Comparison of ENCODE assay signal across 2 cellular contexts in the genomic region with DNA sequence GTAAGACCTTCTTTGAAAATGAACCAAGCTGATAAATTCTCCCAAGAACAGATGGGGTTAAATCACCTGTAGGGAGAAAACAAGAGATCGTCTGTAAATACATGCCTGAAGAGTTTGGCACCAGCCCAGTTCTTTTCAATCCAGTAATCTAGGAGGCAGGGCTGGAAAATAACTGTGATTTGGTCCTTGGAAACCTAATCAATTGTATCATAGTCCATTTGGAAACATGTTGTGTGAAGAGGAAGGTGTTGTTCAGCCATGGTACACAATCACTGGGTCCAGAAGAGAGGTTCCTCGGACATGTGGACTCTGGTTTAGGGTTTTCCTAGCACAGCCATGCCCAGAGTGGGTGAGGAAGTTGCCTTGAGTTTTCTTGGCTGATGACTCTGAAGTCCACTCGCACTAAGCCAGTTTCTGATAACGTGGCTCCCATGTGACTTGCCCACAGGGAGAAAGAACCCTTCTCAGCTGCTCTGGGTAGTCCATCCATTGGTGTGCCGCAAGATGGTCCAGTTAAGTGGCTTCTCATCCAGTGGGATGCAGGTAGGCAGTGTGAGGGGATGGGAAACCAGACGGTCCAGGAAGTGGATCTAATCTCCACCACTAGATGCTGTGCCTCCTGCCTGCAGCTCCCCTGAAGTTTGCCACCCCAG.
A peak's percentile ranks its signal among the peaks of the same experiment; 100 is the strongest.
TF ChIP-seq lines count a peak whose summit lies in the region.

No MANE protein-coding gene starts in this region.

TF ChIP-seq in GM12891, 5 proteins besides CTCF, POLR2A, EP300 and RAD21:
- TF ChIP-seq SPI1 (IDR thresholded peaks at IDR 0.05; ENCODE audit: low read depth, low read length) = no peak
- TF ChIP-seq PAX5 (IDR thresholded peaks at IDR 0.05; ENCODE audit: insufficient read depth, low read length, severe bottlenecking) = no peak
- TF ChIP-seq POU2F2 (IDR thresholded peaks at IDR 0.05; ENCODE audit: low read depth, low read length) = no peak
- TF ChIP-seq TAF1 (IDR thresholded peaks at IDR 0.05; ENCODE audit: low read depth, low read length) = no peak
- TF ChIP-seq POLR2AphosphoS5 (IDR thresholded peaks at IDR 0.05; ENCODE audit: low read depth, low read length) = no peak

TF ChIP-seq in HepG2, 621 proteins besides CTCF, POLR2A, EP300 and RAD21:
- 0 out of 2 replicates have a peak, but pooled peaks have one; percentile 13 for TF ChIP-seq BCL6 (CRISPR knock-in tag; IDR thresholded peaks at IDR 0.05)
- TF ChIP-seq ELF1 (CRISPR knock-in tag; IDR thresholded peaks at IDR 0.05) = no peak
- TF ChIP-seq ZNF543 (CRISPR knock-in tag; IDR thresholded peaks at IDR 0.05) = no peak
- peak; percentile 33; the same call in 1 of the 2 replicates for TF ChIP-seq PAXIP1 (CRISPR knock-in tag; conservative IDR thresholded peaks at IDR 0.05)
- peak; percentile 67; the same call in 1 of the 2 replicates for TF ChIP-seq ZNF652 (CRISPR knock-in tag; IDR thresholded peaks at IDR 0.05; ENCODE audit: borderline replicate concordance, low read depth)
- no peak for TF ChIP-seq SRF (IDR thresholded peaks at IDR 0.05; ENCODE audit: low read depth, low read length)
TF ChIP-seq in HepG2: peak in this region for 3.
